ENCODE assay signal across 1 cellular context in the genomic region with DNA sequence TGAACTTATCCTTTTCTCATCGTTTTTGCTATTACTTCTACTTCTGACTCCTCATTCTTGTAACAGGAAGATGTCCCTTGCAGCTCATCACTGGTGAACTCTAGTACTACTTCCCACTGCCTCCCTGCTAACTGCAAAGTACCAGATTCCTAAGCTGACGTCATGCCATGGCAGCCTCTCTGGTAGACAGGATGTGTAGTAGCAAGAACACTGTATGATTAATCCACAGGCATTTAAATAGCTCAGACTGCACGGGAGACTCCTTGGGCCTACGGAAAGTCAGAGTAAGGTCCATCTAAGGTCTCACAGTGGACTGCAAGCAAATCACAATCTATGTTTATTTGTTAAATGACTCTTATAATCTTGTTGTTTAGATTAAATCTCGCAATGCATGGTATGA.
TF ChIP-seq lines count a peak whose summit lies in the region.

No MANE protein-coding gene starts in this region.

TF ChIP-seq in GM23338, 12 proteins besides CTCF, POLR2A, EP300 and RAD21 (continued from another document):
- no peak for TF ChIP-seq CREB1 (CRISPR knock-in tag; IDR thresholded peaks at IDR 0.05; ENCODE audit: low read depth)
